18 cellular contexts compared by ENCODE assay signal in genomic region chr1:236806634-236807033, GRCh38. TPM values are rescaled to one million over a fixed set of nuclear protein-coding genes. Genes with fewer than 3 reads are reported as not detected.
DNase-seq lines count a peak whose midpoint lies in the region; ATAC-seq lines count a peak whose summit lies in the region.
"Had no signal": no experiment of that assay in that cellular context is flagged by ENCODE, and none has a peak within 500 bp of the region (broad histone marks: within the 10 kb centered on the region; RNA-seq: fewer than 3 reads in every experiment).

No MANE protein-coding gene starts in this region.

- no peaks in the 10 kb centered on the region for H3K27me3 Mint-ChIP-seq in activated T-cell treated with anti-CD3 and anti-CD28 coated beads, Interleukin-2, amount 50 U/mL, for 24 hours
- no peaks in the 10 kb centered on the region for H3K27me3 Mint-ChIP-seq in activated T-cell treated with anti-CD3 and anti-CD28 coated beads, Interleukin-2, amount 50 U/mL, for 4 hours (ENCODE audit: low read depth)
- no peaks in the 10 kb centered on the region for H3K27me3 Mint-ChIP-seq in stimulated activated naive CD8-positive, alpha-beta T cell treated with anti-CD3 and anti-CD28 coated beads, Interleukin-15, amount 100 ng/mL, for 72 hours
- H3K27me3 Mint-ChIP-seq in activated T-helper 2 cell treated with anti-CD3 and anti-CD28 coated beads, Interferon-gamma antibody, Interleukin-2, Interleukin-4, amounts not matched to agents 10 μg/mL and 5 μg/mL and 100 μg/mL, durations not matched to agents 14 hours and 24 hours and 36 hours (ENCODE audit: low read depth), result no peaks in the 10 kb centered on the region
- H3K27me3 Mint-ChIP-seq: B cell had no signal

- H3K9me3 Mint-ChIP-seq in activated T-cell treated with anti-CD3 and anti-CD28 coated beads, Interleukin-2, amount 50 U/mL, for 24 hours, result no peaks in the 10 kb centered on the region
- H3K9me3 Mint-ChIP-seq in activated T-cell treated with anti-CD3 and anti-CD28 coated beads, Interleukin-2, amount 50 U/mL, for 4 hours, result no peaks in the 10 kb centered on the region
- no peaks in the 10 kb centered on the region for H3K9me3 Mint-ChIP-seq in stimulated activated naive CD8-positive, alpha-beta T cell treated with anti-CD3 and anti-CD28 coated beads, Interleukin-15, amount 100 ng/mL, for 72 hours
- H3K9me3 Mint-ChIP-seq in activated T-helper 2 cell treated with anti-CD3 and anti-CD28 coated beads, Interferon-gamma antibody, Interleukin-2, Interleukin-4, amounts not matched to agents 10 μg/mL and 5 μg/mL and 100 μg/mL, durations not matched to agents 14 hours and 24 hours and 36 hours, result no peaks in the 10 kb centered on the region
- H3K9me3 Mint-ChIP-seq: CD8-positive, alpha-beta T cell; GM23338; HFFc6 had no signal

- H3K4me1 Mint-ChIP-seq in activated T-cell treated with anti-CD3 and anti-CD28 coated beads, Interleukin-2, amount 50 U/mL, for 24 hours (ENCODE audit: low read depth), result peaks cover 51% of the 10 kb centered on the region
- H3K4me1 Mint-ChIP-seq in activated T-cell treated with anti-CD3 and anti-CD28 coated beads, Interleukin-2, amount 50 U/mL, for 4 hours (ENCODE audit: low read depth), result peaks cover 23% of the 10 kb centered on the region
- H3K4me1 Mint-ChIP-seq in stimulated activated naive CD8-positive, alpha-beta T cell treated with anti-CD3 and anti-CD28 coated beads, Interleukin-15, amount 100 ng/mL, for 72 hours, result peaks cover 46% of the 10 kb centered on the region
- peaks cover 28% of the 10 kb centered on the region for H3K4me1 Mint-ChIP-seq in activated T-helper 2 cell treated with anti-CD3 and anti-CD28 coated beads, Interferon-gamma antibody, Interleukin-2, Interleukin-4, amounts not matched to agents 10 μg/mL and 5 μg/mL and 100 μg/mL, durations not matched to agents 14 hours and 24 hours and 36 hours (ENCODE audit: low read depth)
- H3K4me1 Mint-ChIP-seq: GM23338 had no signal

- peaks cover 92% of the 10 kb centered on the region for H3K36me3 Mint-ChIP-seq in activated T-cell treated with anti-CD3 and anti-CD28 coated beads, Interleukin-2, amount 50 U/mL, for 24 hours (ENCODE audit: low read depth)
- H3K36me3 Mint-ChIP-seq in activated T-cell treated with anti-CD3 and anti-CD28 coated beads, Interleukin-2, amount 50 U/mL, for 4 hours (ENCODE audit: insufficient read depth), result peaks cover 46% of the 10 kb centered on the region
- H3K36me3 Mint-ChIP-seq in activated T-helper 2 cell treated with anti-CD3 and anti-CD28 coated beads, Interferon-gamma antibody, Interleukin-2, Interleukin-4, amounts not matched to agents 10 μg/mL and 5 μg/mL and 100 μg/mL, durations not matched to agents 14 hours and 24 hours and 36 hours (ENCODE audit: low read depth), result peaks cover 79% of the 10 kb centered on the region

- no peak overlapping the region for H3K4me3 Mint-ChIP-seq in activated T-cell treated with anti-CD3 and anti-CD28 coated beads, Interleukin-2, amount 50 U/mL, for 24 hours
- H3K4me3 Mint-ChIP-seq in activated T-cell treated with anti-CD3 and anti-CD28 coated beads, Interleukin-2, amount 50 U/mL, for 4 hours, result no peak overlapping the region
- H3K4me3 Mint-ChIP-seq in stimulated activated naive CD8-positive, alpha-beta T cell treated with anti-CD3 and anti-CD28 coated beads, Interleukin-15, amount 100 ng/mL, for 72 hours, result no peak overlapping the region
- no peak overlapping the region for H3K4me3 Mint-ChIP-seq in activated T-helper 2 cell treated with anti-CD3 and anti-CD28 coated beads, Interferon-gamma antibody, Interleukin-2, Interleukin-4, amounts not matched to agents 10 μg/mL and 5 μg/mL and 100 μg/mL, durations not matched to agents 14 hours and 24 hours and 36 hours (ENCODE audit: low read depth)
- H3K4me3 Mint-ChIP-seq: B cell; CD8-positive, alpha-beta T cell; GM23338; HFFc6 had no signal

- peak overlapping the region; percentile 13 for H3K27ac Mint-ChIP-seq in activated T-cell treated with anti-CD3 and anti-CD28 coated beads, Interleukin-2, amount 50 U/mL, for 24 hours
- H3K27ac Mint-ChIP-seq in stimulated activated naive CD8-positive, alpha-beta T cell treated with anti-CD3 and anti-CD28 coated beads, Interleukin-15, amount 100 ng/mL, for 72 hours, result no peak overlapping the region
- H3K27ac Mint-ChIP-seq in activated T-helper 2 cell treated with anti-CD3 and anti-CD28 coated beads, Interferon-gamma antibody, Interleukin-2, Interleukin-4, amounts not matched to agents 10 μg/mL and 5 μg/mL and 100 μg/mL, durations not matched to agents 14 hours and 24 hours and 36 hours, result peak overlapping the region; percentile 44
- H3K27ac Mint-ChIP-seq: B cell; CD8-positive, alpha-beta T cell; GM23338; HFFc6 had no signal

- intact Hi-C loops in activated T-helper 2 cell treated with anti-CD3 and anti-CD28 coated beads, Interferon-gamma antibody, Interleukin-2, Interleukin-4, amounts not matched to agents 10 μg/mL and 5 μg/mL and 100 μg/mL, durations not matched to agents 14 hours and 24 hours and 36 hours (cut with micrococcal nuclease), result no loop called here

- ATAC-seq in activated T-cell treated with anti-CD3 and anti-CD28 coated beads, Interleukin-2, amount 50 U/mL, for 4 hours, result no peak
- peak; percentile 60 for ATAC-seq in stimulated activated naive CD8-positive, alpha-beta T cell treated with anti-CD3 and anti-CD28 coated beads, Interleukin-15, Interleukin-2, amounts not matched to agents 100 U/mL and 50 U/mL, for 24 hours
- ATAC-seq in stimulated activated naive CD8-positive, alpha-beta T cell treated with anti-CD3 and anti-CD28 coated beads, Interleukin-15, amount 100 ng/mL, for 72 hours, result no peak
- ATAC-seq: CD8-positive, alpha-beta T cell; GM23338 had no signal

- no peak for DNase-seq in activated T-cell treated with anti-CD3 and anti-CD28 coated beads, Interleukin-2, amount 50 U/mL, for 24 hours
- DNase-seq in activated T-cell treated with anti-CD3 and anti-CD28 coated beads, Interleukin-2, amount 50 U/mL, for 4 hours, result no peak
- no peak for DNase-seq in stimulated activated naive CD8-positive, alpha-beta T cell treated with anti-CD3 and anti-CD28 coated beads, Interleukin-15, Interleukin-2, amounts not matched to agents 100 U/mL and 50 U/mL, for 24 hours
- DNase-seq in stimulated activated naive CD8-positive, alpha-beta T cell treated with anti-CD3 and anti-CD28 coated beads, Interleukin-15, amount 100 ng/mL, for 72 hours, result no peak
- DNase-seq in activated T-helper 2 cell treated with anti-CD3 and anti-CD28 coated beads, Interferon-gamma antibody, Interleukin-2, Interleukin-4, amounts not matched to agents 10 μg/mL and 5 μg/mL and 100 μg/mL, durations not matched to agents 14 hours and 24 hours and 36 hours (ENCODE audit: low spot score), result no peak
- DNase-seq in NCI-H1092 treated with DMSO at 0.1 percent for 48 hours (lab: John Stamatoyannopoulos, UW) (no peak), ecto neural progenitor cell (ENCODE audit: low spot score) (no peak)
- DNase-seq: Calu3; CD8-positive, alpha-beta T cell; DMS 273 treated with DMSO at 0.1 percent for 48 hours; DMS53; DND-41; EL; HCEC 1CT; HFFc6; IMR-90 had no signal

RNA-seq across cellular contexts. Expression of gene MTR, which starts 11.5 kb away (rescaled TPM):
- total RNA-seq in activated T-cell treated with anti-CD3 and anti-CD28 coated beads, Interleukin-2, amount 50 U/mL, for 4 hours, result 10 to 100 TPM; 34.2 to 40.1 (median 39.0) TPM
- total RNA-seq in activated T-helper 2 cell treated with anti-CD3 and anti-CD28 coated beads, Interferon-gamma antibody, Interleukin-2, Interleukin-4, amounts not matched to agents 10 μg/mL and 5 μg/mL and 100 μg/mL, durations not matched to agents 14 hours and 24 hours and 36 hours, result 59.2 and 62.2 TPM in 2 replicates

Comparison
In these comparisons a context has a peak if more than half of its experiments do, and no peak if none do; other contexts are left out.
1. H3K27ac Mint-ChIP-seq: peak in activated T-cell treated with anti-CD3 and anti-CD28 coated beads, Interleukin-2, amount 50 U/mL, for 24 hours (single experiment) and activated T-helper 2 cell treated with anti-CD3 and anti-CD28 coated beads, Interferon-gamma antibody, Interleukin-2, Interleukin-4, amounts not matched to agents 10 μg/mL and 5 μg/mL and 100 μg/mL, durations not matched to agents 14 hours and 24 hours and 36 hours (single experiment); none in stimulated activated naive CD8-positive, alpha-beta T cell treated with anti-CD3 and anti-CD28 coated beads, Interleukin-15, amount 100 ng/mL, for 72 hours (0 of 2).